Comparison of ENCODE assay signal across 19 cellular contexts in the genomic region with DNA sequence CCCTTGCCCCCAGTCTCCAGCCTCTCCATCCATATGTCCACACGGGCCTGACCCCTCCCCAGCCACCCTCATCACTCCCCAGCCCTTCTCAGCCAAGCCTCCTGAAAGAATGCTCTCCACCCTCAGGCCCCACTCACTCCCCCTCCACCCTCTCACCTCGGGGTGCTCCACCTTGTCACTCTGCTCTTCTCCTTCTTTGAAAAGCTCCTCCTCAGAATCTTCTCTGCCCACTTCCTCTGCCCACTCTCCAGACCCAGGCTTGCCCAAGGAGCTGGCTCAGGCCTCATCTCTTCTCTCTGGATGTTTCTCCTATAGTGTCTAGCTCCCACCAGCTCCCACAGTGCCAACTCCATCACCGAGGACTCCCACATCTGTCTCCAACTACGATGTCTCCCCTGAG. TPM values are rescaled to one million over a fixed set of nuclear protein-coding genes. Genes with fewer than 3 reads are reported as not detected.
DNase-seq lines count a peak whose midpoint lies in the region; ATAC-seq, FAIRE-seq and TF ChIP-seq lines count a peak whose summit lies in the region.
"Had no signal": no experiment of that assay in that cellular context is flagged by ENCODE, and none has a peak within 500 bp of the region (broad histone marks: within the 10 kb centered on the region; RNA-seq: fewer than 3 reads in every experiment).

No MANE protein-coding gene starts in this region.

- no peak overlapping the region for H3K4me3 Mint-ChIP-seq in activated T-cell treated with anti-CD3 and anti-CD28 coated beads, Interleukin-2, amount 50 U/mL, for 72 hours
- H3K4me3 Mint-ChIP-seq in activated T-cell treated with anti-CD3 and anti-CD28 coated beads, Interleukin-2, amount 50 U/mL, for 24 hours = no peak overlapping the region
- H3K4me3 Mint-ChIP-seq in HFFc6 = no peak overlapping the region

- no peak overlapping the region for H4K91ac ChIP-seq in neuronal stem cell (ENCODE audit: low read depth, low read length, poor library complexity)

- H2AK5ac ChIP-seq in neuronal stem cell (ENCODE audit: low read depth, low read length) = no peak overlapping the region

- H2BK120ac ChIP-seq in neuronal stem cell (ENCODE audit: low read depth, low read length) = no peak overlapping the region

- WGBS in K562 (ENCODE audit: insufficient coverage, low coverage, missing lambda C conversion rate) = 11% methylated on average over 4 of the region's 4 CpGs
- WGBS in neuronal stem cell (ENCODE audit: extremely low coverage in 2 of 2, insufficient read length in 2 of 2, insufficient replicate concordance in 1 of 2), 2 donors = no CpG with 5 or more reads among the region's 4 CpGs
- 58 to 64% (median 61%) methylated on average over 4 of the region's 4 CpGs for WGBS in small intestine, 3 donors

- H3K9me3 ChIP-seq in K562 (replicated peaks; ENCODE audit: control insufficient read depth, insufficient read depth, low read depth, low read length) (no peaks in the 10 kb centered on the region), neuronal stem cell (replicated peaks in 1 of 2; ENCODE audit: control insufficient read depth in 2 of 2, insufficient read depth in 1 of 2, low read depth in 1 of 2, low read length in 2 of 2) (no peaks in the 10 kb centered on the region), small intestine (ENCODE audit: control insufficient read depth, low read depth) (no peaks in the 10 kb centered on the region)
- H3K9me3 ChIP-seq: MG63 had no signal

- no peaks in the 10 kb centered on the region for H4K20me1 ChIP-seq in K562 (replicated peaks; ENCODE audit: control insufficient read depth, insufficient read depth, low read length)

- H3K36me3 ChIP-seq in K562 (ENCODE audit: control insufficient read depth, insufficient read depth, low read length) (no peaks in the 10 kb centered on the region), neuronal stem cell (replicated peaks in 1 of 2; ENCODE audit: control insufficient read depth in 2 of 2, insufficient read depth in 2 of 2, low read length in 2 of 2) (no peaks in the 10 kb centered on the region), small intestine (ENCODE audit: control insufficient read depth in 2 of 2, insufficient read depth in 2 of 2, low read length in 2 of 2) (no peaks in the 10 kb centered on the region)
- H3K36me3 ChIP-seq: MG63 had no signal

- H3K79me1 ChIP-seq in neuronal stem cell (ENCODE audit: low read depth, low read length) = no peaks in the 10 kb centered on the region

- H3K4ac ChIP-seq in neuronal stem cell (ENCODE audit: low read length) = no peak overlapping the region

- H3K9ac ChIP-seq in K562 (ENCODE audit: insufficient read depth in 1 of 2, low read depth in 2 of 2, low read length in 2 of 2) (no peak overlapping the region; a peak in 1 of 4 replicates), neuronal stem cell (ENCODE audit: low read depth, low read length, poor library complexity) (no peak overlapping the region)

- H2AFZ ChIP-seq in K562 (ENCODE audit: low read depth, low read length) (no peak overlapping the region), neuronal stem cell (ENCODE audit: low read length) (no peak overlapping the region)
- H2AFZ ChIP-seq: PC-9 had no signal

- H3K4me3 ChIP-seq in K562 = no peak overlapping the region
- no peak overlapping the region for H3K4me3 ChIP-seq in neuronal stem cell (ENCODE audit: low read length in 2 of 2)
- no peak overlapping the region for H3K4me3 ChIP-seq in small intestine (ENCODE audit: low read depth in 1 of 2, low read length in 2 of 2)
- H3K4me3 ChIP-seq: MG63, PC-9 had no signal

- H3K79me2 ChIP-seq in K562 (ENCODE audit: control insufficient read depth, insufficient read depth, low read length) = no peaks in the 10 kb centered on the region

- H3K9me3 Mint-ChIP-seq in activated T-cell treated with anti-CD3 and anti-CD28 coated beads, Interleukin-2, amount 50 U/mL, for 72 hours = no peaks in the 10 kb centered on the region
- H3K9me3 Mint-ChIP-seq in activated T-cell treated with anti-CD3 and anti-CD28 coated beads, Interleukin-2, amount 50 U/mL, for 24 hours = no peaks in the 10 kb centered on the region
- H3K9me3 Mint-ChIP-seq in HFFc6 = no peaks in the 10 kb centered on the region

- H2BK5ac ChIP-seq in neuronal stem cell (ENCODE audit: low read length) = no peak overlapping the region

- TF ChIP-seq CTCF in HFFc6 (IDR thresholded peaks at IDR 0.05) (no peak), K562 (IDR thresholded peaks at IDR 0.05 in 2 of 3, conservative IDR thresholded peaks at IDR 0.05 in 1 of 3; ENCODE audit: insufficient read depth in 2 of 3, low read depth in 1 of 3, low read length in 3 of 3) (no peak)

- no peaks in the 10 kb centered on the region for H3K27me3 ChIP-seq in K562 (ENCODE audit: control insufficient read depth in 2 of 2, insufficient read depth in 2 of 2, low read length in 2 of 2)
- peaks cover 0 to 11% (median 0%) of the 10 kb centered on the region in 3 experiments for H3K27me3 ChIP-seq in neuronal stem cell (ENCODE audit: control insufficient read depth in 3 of 3, insufficient read depth in 3 of 3, low read depth in 1 of 3, low read length in 3 of 3)
- H3K27me3 ChIP-seq in small intestine (ENCODE audit: control insufficient read depth in 2 of 2, insufficient read depth in 2 of 2, low read length in 2 of 2) = no peaks in the 10 kb centered on the region
- H3K27me3 ChIP-seq: MG63 had no signal

- H3K27me3 Mint-ChIP-seq in activated T-cell treated with anti-CD3 and anti-CD28 coated beads, Interleukin-2, amount 50 U/mL, for 72 hours (ENCODE audit: low read depth) = no peaks in the 10 kb centered on the region
- no peaks in the 10 kb centered on the region for H3K27me3 Mint-ChIP-seq in activated T-cell treated with anti-CD3 and anti-CD28 coated beads, Interleukin-2, amount 50 U/mL, for 24 hours
- H3K27me3 Mint-ChIP-seq in HFFc6 (ENCODE audit: insufficient read depth) = peaks cover 1% of the 10 kb centered on the region

- no peak for TF ChIP-seq POLR2A in K562 (conservative IDR thresholded peaks at IDR 0.05)

- TF ChIP-seq EP300 in K562 (IDR thresholded peaks at IDR 0.05; ENCODE audit: low read length) = no peak

- ATAC-seq in activated T-cell treated with anti-CD3 and anti-CD28 coated beads, Interleukin-2, amount 50 U/mL, for 72 hours (replicated peaks in 1 of 2) = no peak
- ATAC-seq in K562 (no peak), HG03039 (IDR thresholded peaks at IDR 0.05; ENCODE audit: unreplicated experiment) (no peak)
- ATAC-seq: HepG2 had no signal

- in situ Hi-C loops in K562 (cut with MboI) = no loop called here

- POLR2A ChIA-PET in K562 (lab: Yijun Ruan, JAX) = interaction anchor here (0.6 to 1.8 kb wide), 5 partner anchors 8 to 382 kb away, joined by 3 to 5 read pairs (median 3); no protein-coding TSS in a partner anchor

- peak overlapping the region; percentile 58 for H2BK15ac ChIP-seq in neuronal stem cell (ENCODE audit: low read length)

- H3K18ac ChIP-seq in neuronal stem cell (ENCODE audit: low read length) = no peak overlapping the region

- no TSS peak for BruUV-seq in K562 (replicated peaks; lab: Mats Ljungman, UMichigan)

- peak overlapping the region; percentile 11 for H3K27ac Mint-ChIP-seq in activated T-cell treated with anti-CD3 and anti-CD28 coated beads, Interleukin-2, amount 50 U/mL, for 72 hours
- no peak overlapping the region for H3K27ac Mint-ChIP-seq in activated T-cell treated with anti-CD3 and anti-CD28 coated beads, Interleukin-2, amount 50 U/mL, for 24 hours
- H3K27ac Mint-ChIP-seq in HFFc6 = peak overlapping the region; percentile 33; the same call in 1 of the 2 replicates

- H3K23ac ChIP-seq in neuronal stem cell (ENCODE audit: low read depth, low read length, poor library complexity) = no peak overlapping the region

- H3K14ac ChIP-seq in neuronal stem cell (ENCODE audit: low read length) = no peak overlapping the region

- CTCF ChIA-PET in K562 (lab: Yijun Ruan, JAX; ENCODE audit: low intra/inter-chr PET ratio) = no interaction called here

- intact Hi-C loops in K562 (cut with micrococcal nuclease) = no loop called here

- no peaks in the 10 kb centered on the region for H3K9me1 ChIP-seq in K562 (ENCODE audit: control insufficient read depth, insufficient read depth, low read length)

- H4K8ac ChIP-seq in neuronal stem cell (ENCODE audit: low read depth, low read length) = no peak overlapping the region

- H3K36me3 Mint-ChIP-seq in activated T-cell treated with anti-CD3 and anti-CD28 coated beads, Interleukin-2, amount 50 U/mL, for 72 hours (ENCODE audit: insufficient read depth in 2 of 2) = no peaks in the 10 kb centered on the region
- H3K36me3 Mint-ChIP-seq in activated T-cell treated with anti-CD3 and anti-CD28 coated beads, Interleukin-2, amount 50 U/mL, for 24 hours (ENCODE audit: low read depth) = no peaks in the 10 kb centered on the region
- H3K36me3 Mint-ChIP-seq in HFFc6 (ENCODE audit: low read depth) = no peaks in the 10 kb centered on the region

- peaks cover 0 to 32% of the 10 kb centered on the region in 2 experiments; a peak in 3 of 5 replicates for H3K4me1 ChIP-seq in K562 (replicated peaks in 1 of 2; ENCODE audit: control insufficient read depth in 2 of 2, insufficient read depth in 2 of 2, low read length in 2 of 2)
- peaks cover 3 to 7% of the 10 kb centered on the region in 2 donors for H3K4me1 ChIP-seq in neuronal stem cell (ENCODE audit: control insufficient read depth in 2 of 2, insufficient read depth in 1 of 2, low read depth in 1 of 2, low read length in 2 of 2)
- no peaks in the 10 kb centered on the region for H3K4me1 ChIP-seq in small intestine (ENCODE audit: control insufficient read depth in 2 of 2, insufficient read depth in 1 of 2, low read depth in 1 of 2, low read length in 1 of 2)

- TF ChIP-seq RAD21 in K562 (CRISPR knock-in tag; conservative IDR thresholded peaks at IDR 0.05 in 1 of 2, IDR thresholded peaks at IDR 0.05 in 1 of 2) = no peak

- peaks cover 21% of the 10 kb centered on the region for H3K4me1 Mint-ChIP-seq in activated T-cell treated with anti-CD3 and anti-CD28 coated beads, Interleukin-2, amount 50 U/mL, for 72 hours (ENCODE audit: low read depth)
- H3K4me1 Mint-ChIP-seq in activated T-cell treated with anti-CD3 and anti-CD28 coated beads, Interleukin-2, amount 50 U/mL, for 24 hours (ENCODE audit: low read depth) = peaks cover 24% of the 10 kb centered on the region
- peaks cover 69% of the 10 kb centered on the region for H3K4me1 Mint-ChIP-seq in HFFc6 (ENCODE audit: low read depth)

- no peak overlapping the region for H3K27ac ChIP-seq in K562 (ENCODE audit: extremely low read depth, low read depth, low read length)
- no peak overlapping the region for H3K27ac ChIP-seq in neuronal stem cell (replicated peaks; ENCODE audit: low read length)
- H3K27ac ChIP-seq in small intestine (ENCODE audit: low read depth in 1 of 2, low read length in 1 of 2) = no peak overlapping the region
- H3K27ac ChIP-seq: PC-9 had no signal

- H3K4me2 ChIP-seq in K562 (ENCODE audit: insufficient read depth, low read length) (no peak overlapping the region), neuronal stem cell (ENCODE audit: insufficient read depth, low read length, poor library complexity, severe bottlenecking) (no peak overlapping the region)
- H3K4me2 ChIP-seq: PC-9 had no signal

- DNase-seq in activated T-cell treated with anti-CD3 and anti-CD28 coated beads, Interleukin-2, amount 50 U/mL, for 72 hours = no peak
- DNase-seq in activated T-cell treated with anti-CD3 and anti-CD28 coated beads, Interleukin-2, amount 50 U/mL, for 24 hours = no peak
- DNase-seq in HFFc6 = no peak
- no peak for DNase-seq in K562 (ENCODE audit: extremely low read depth in 1 of 4, low spot score in 3 of 4)
- no peak for DNase-seq in neuronal stem cell (ENCODE audit: low spot score)
- no peak for DNase-seq in small intestine
- DNase-seq in GF-D8 (lab: John Stamatoyannopoulos, UW) = no peak
- DNase-seq: C1 segment of cervical spinal cord, GOT3, MG63, NCI-H1092, NCI-H146, NCI-H2081, NCI-H510A treated with DMSO at 0.1 percent for 48 hours, NCI-H82, PC-9 had no signal

- H2BK12ac ChIP-seq in neuronal stem cell (ENCODE audit: low read length) = no peak overlapping the region

- no peak for FAIRE-seq in K562 (lab: Jason Lieb, UNC)
- FAIRE-seq in small intestine (lab: Jason Lieb, UNC) = no peak
- FAIRE-seq: HepG2 had no signal

RNA-seq across cellular contexts. Expression of a gene that starts 13.9 kb away (rescaled TPM):
- under 1 TPM; 0.07 to 0.09 TPM for total RNA-seq in activated T-cell treated with anti-CD3 and anti-CD28 coated beads, Interleukin-2, amount 50 U/mL, for 72 hours
- 1 to 10 TPM; 1.9 to 6.4 (median 2.4) TPM for total RNA-seq in HFFc6 (2021; fragmentation: NEBNext Ultra II Directional; extraction: Animal tissue kit (Norgen Biotek cat#: 25700))
- 0.07 and 0.11 TPM in 2 replicates for total RNA-seq in K562 (2011; cell fraction: chromatin; rRNA removed; ENCODE audit: low replicate concordance)
- 0.13 and 0.17 TPM in 2 replicates for total RNA-seq in K562 (2011; cell fraction: nucleolus; rRNA removed)
- total RNA-seq in K562 (2011; cell fraction: nucleoplasm; rRNA removed) = 0.07 TPM in 1 of 2 replicates, not detected in the other
- total RNA-seq in K562 (2014; rRNA removed) = 0.14 TPM in 1 of 2 replicates, not detected in the other
- total RNA-seq in K562 (2014; rRNA removed; fragmentation: Illumina TruSeq; extraction: Trizol) = 0.03 TPM in 1 of 2 replicates, not detected in the other
- total RNA-seq in K562 (2015; rRNA removed; fragmentation: Illumina TruSeq; extraction: Trizol) = not detected in 2 replicates
- total RNA-seq in K562 (2021) = 0.04 and 0.09 TPM in 2 replicates
- polyA plus RNA-seq in K562 (2011; rRNA removed) = 0.04 TPM in 2 replicates
- polyA plus RNA-seq in K562 (2011; cell fraction: cytosol; rRNA removed) = 0.09 TPM in 1 of 2 replicates, not detected in the other
- 0.11 TPM in 1 of 2 replicates, not detected in the other for polyA plus RNA-seq in K562 (2011; cell fraction: nucleus; rRNA removed)
- 0.01 and 0.07 TPM in 2 replicates for polyA plus RNA-seq in K562 (2012)
- polyA plus RNA-seq in K562 (2014; fragmentation: Illumina TruSeq; extraction: Trizol) = 0.07 TPM in 1 of 2 replicates, not detected in the other
- polyA plus RNA-seq in K562 (2014; fragmentation: Nextera tagmentation; extraction: Ambion mirVana) = not detected
- 0.03 TPM in 1 of 2 replicates, not detected in the other for polyA plus RNA-seq in K562 (2014; rRNA removed)
- not detected in 2 replicates for polyA minus RNA-seq in K562 (2011; rRNA and poly(A)+ RNA removed)
- polyA minus RNA-seq in K562 (2011; cell fraction: cytosol; rRNA and poly(A)+ RNA removed) = not detected in 2 replicates
- polyA minus RNA-seq in K562 (2011; cell fraction: nucleus; rRNA and poly(A)+ RNA removed) = 0.13 TPM in 1 of 2 replicates, not detected in the other
- polyA plus RNA-seq in neuronal stem cell (2013, experiment 1 of 2) = 0.01 TPM
- polyA plus RNA-seq in neuronal stem cell (2013, experiment 2 of 2) = 0.01 TPM
- polyA plus RNA-seq in small intestine = 1 to 10 TPM in 1 of 3 donors, under 1 TPM in 1, not detected in 1; 0.27 to 1.3 TPM

RNA-seq across cellular contexts. Expression of a gene that starts 22.5 kb away (rescaled TPM):
- total RNA-seq in activated T-cell treated with anti-CD3 and anti-CD28 coated beads, Interleukin-2, amount 50 U/mL, for 72 hours = 10 to 100 TPM; 23.2 to 28.9 TPM
- total RNA-seq in HFFc6 (2021; fragmentation: NEBNext Ultra II Directional; extraction: Animal tissue kit (Norgen Biotek cat#: 25700)) = 10 to 100 TPM; 24.4 to 30.9 (median 27.0) TPM
- 6.1 and 18.5 TPM in 2 replicates for total RNA-seq in K562 (2011; cell fraction: chromatin; rRNA removed; ENCODE audit: low replicate concordance)
- 17.3 and 17.4 TPM in 2 replicates for total RNA-seq in K562 (2011; cell fraction: nucleolus; rRNA removed)
- total RNA-seq in K562 (2011; cell fraction: nucleoplasm; rRNA removed) = 12.3 and 12.6 TPM in 2 replicates
- total RNA-seq in K562 (2014; rRNA removed) (40.0 and 52.5 TPM in 2 replicates), K562 (2014; rRNA removed; fragmentation: Illumina TruSeq; extraction: Trizol) (15.1 and 21.2 TPM in 2 replicates), K562 (2015; rRNA removed; fragmentation: Illumina TruSeq; extraction: Trizol) (26.7 and 27.4 TPM in 2 replicates), K562 (2021) (30.9 and 33.4 TPM in 2 replicates)
- polyA plus RNA-seq in K562 (2011; rRNA removed) (34.4 and 37.0 TPM in 2 replicates), K562 (2014; fragmentation: Illumina TruSeq; extraction: Trizol) (25.2 and 26.7 TPM in 2 replicates), K562 (2014; fragmentation: Nextera tagmentation; extraction: Ambion mirVana) (1 to 10 TPM; 5.9 to 8.4 TPM), K562 (2014; rRNA removed) (29.9 and 37.2 TPM in 2 replicates), small intestine (10 to 100 TPM; 24.2 to 38.4 (median 33.8) TPM)
- 43.8 and 51.3 TPM in 2 replicates for polyA plus RNA-seq in K562 (2011; cell fraction: cytosol; rRNA removed)
- 27.6 and 28.3 TPM in 2 replicates for polyA plus RNA-seq in K562 (2011; cell fraction: nucleus; rRNA removed)
- polyA plus RNA-seq in K562 (2012) = 24.0 and 26.0 TPM in 2 replicates
- 12.3 and 15.7 TPM in 2 replicates for polyA minus RNA-seq in K562 (2011; rRNA and poly(A)+ RNA removed)
- polyA minus RNA-seq in K562 (2011; cell fraction: cytosol; rRNA and poly(A)+ RNA removed) = 12.0 and 12.3 TPM in 2 replicates
- polyA minus RNA-seq in K562 (2011; cell fraction: nucleus; rRNA and poly(A)+ RNA removed) = 4.6 and 6.2 TPM in 2 replicates
- 16.0 TPM for polyA plus RNA-seq in neuronal stem cell (2013, experiment 1 of 2)
- 16.7 TPM for polyA plus RNA-seq in neuronal stem cell (2013, experiment 2 of 2)

RNA-seq across cellular contexts. Expression of a gene that starts 27.3 kb away (rescaled TPM):
- total RNA-seq in activated T-cell treated with anti-CD3 and anti-CD28 coated beads, Interleukin-2, amount 50 U/mL, for 72 hours = under 1 TPM; 0.17 to 0.37 TPM
- not detected for total RNA-seq in HFFc6 (2021; fragmentation: NEBNext Ultra II Directional; extraction: Animal tissue kit (Norgen Biotek cat#: 25700))
- total RNA-seq in K562 (2011; cell fraction: chromatin; rRNA removed; ENCODE audit: low replicate concordance) = 0.62 TPM in 1 of 2 replicates, not detected in the other
- 0.92 and 1.0 TPM in 2 replicates for total RNA-seq in K562 (2011; cell fraction: nucleolus; rRNA removed)
- total RNA-seq in K562 (2011; cell fraction: nucleoplasm; rRNA removed) = 0.66 and 0.92 TPM in 2 replicates
- total RNA-seq in K562 (2014; rRNA removed) = 0.36 TPM in 1 of 2 replicates, not detected in the other
- total RNA-seq in K562 (2014; rRNA removed; fragmentation: Illumina TruSeq; extraction: Trizol) = 0.19 TPM in 1 of 2 replicates, not detected in the other
- total RNA-seq in K562 (2015; rRNA removed; fragmentation: Illumina TruSeq; extraction: Trizol) = 0.19 and 0.40 TPM in 2 replicates
- 0.60 and 0.78 TPM in 2 replicates for total RNA-seq in K562 (2021)
- polyA plus RNA-seq in K562 (2011; rRNA removed) = 0.06 and 0.24 TPM in 2 replicates
- polyA plus RNA-seq in K562 (2011; cell fraction: cytosol; rRNA removed) = 0.19 and 0.25 TPM in 2 replicates
- 0.41 and 0.68 TPM in 2 replicates for polyA plus RNA-seq in K562 (2011; cell fraction: nucleus; rRNA removed)
- polyA plus RNA-seq in K562 (2012) = 0.21 and 0.25 TPM in 2 replicates
- polyA plus RNA-seq in K562 (2014; fragmentation: Illumina TruSeq; extraction: Trizol) = 0.24 and 0.37 TPM in 2 replicates
- polyA plus RNA-seq in K562 (2014; fragmentation: Nextera tagmentation; extraction: Ambion mirVana) = under 1 TPM; 0.08 to 0.14 TPM
- 0.19 and 0.94 TPM in 2 replicates for polyA plus RNA-seq in K562 (2014; rRNA removed)
- not detected in 2 replicates for polyA minus RNA-seq in K562 (2011; rRNA and poly(A)+ RNA removed)
- not detected in 2 replicates for polyA minus RNA-seq in K562 (2011; cell fraction: cytosol; rRNA and poly(A)+ RNA removed)
- 0.56 TPM in 1 of 2 replicates, not detected in the other for polyA minus RNA-seq in K562 (2011; cell fraction: nucleus; rRNA and poly(A)+ RNA removed)
- polyA plus RNA-seq in neuronal stem cell (2013, experiment 1 of 2) = 8.2 TPM
- 8.4 TPM for polyA plus RNA-seq in neuronal stem cell (2013, experiment 2 of 2)
- polyA plus RNA-seq in small intestine = under 1 TPM in 1 of 3 donors, not detected in 2; 0.18 TPM
- total RNA-seq: Daoy had no signal

RNA-seq across cellular contexts. Expression of a gene that starts 38.1 kb away (rescaled TPM):
- total RNA-seq in activated T-cell treated with anti-CD3 and anti-CD28 coated beads, Interleukin-2, amount 50 U/mL, for 72 hours = 10 to 100 TPM; 46.2 to 56.2 TPM
- total RNA-seq in HFFc6 (2021; fragmentation: NEBNext Ultra II Directional; extraction: Animal tissue kit (Norgen Biotek cat#: 25700)) = 10 to 100 TPM; 76.6 to 93.4 (median 78.6) TPM
- 60.6 and 88.2 TPM in 2 replicates for total RNA-seq in K562 (2011; cell fraction: chromatin; rRNA removed; ENCODE audit: low replicate concordance)
- 67.4 and 71.0 TPM in 2 replicates for total RNA-seq in K562 (2011; cell fraction: nucleolus; rRNA removed)
- total RNA-seq in K562 (2011; cell fraction: nucleoplasm; rRNA removed) = 76.7 and 96.0 TPM in 2 replicates
- total RNA-seq in K562 (2014; rRNA removed) (132 and 141 TPM in 2 replicates), K562 (2014; rRNA removed; fragmentation: Illumina TruSeq; extraction: Trizol) (109 and 114 TPM in 2 replicates), K562 (2015; rRNA removed; fragmentation: Illumina TruSeq; extraction: Trizol) (112 and 115 TPM in 2 replicates), K562 (2021) (83.4 and 90.9 TPM in 2 replicates)
- polyA plus RNA-seq in K562 (2011; rRNA removed) (128 and 141 TPM in 2 replicates), K562 (2014; fragmentation: Illumina TruSeq; extraction: Trizol) (127 and 140 TPM in 2 replicates), K562 (2014; fragmentation: Nextera tagmentation; extraction: Ambion mirVana) (10 to 100 TPM; 20.6 to 41.8 TPM), K562 (2014; rRNA removed) (119 and 142 TPM in 2 replicates), small intestine (10 to 100 TPM; 70.7 to 90.5 (median 72.5) TPM)
- 75.6 and 128 TPM in 2 replicates for polyA plus RNA-seq in K562 (2011; cell fraction: cytosol; rRNA removed)
- 80.4 and 107 TPM in 2 replicates for polyA plus RNA-seq in K562 (2011; cell fraction: nucleus; rRNA removed)
- 109 and 110 TPM in 2 replicates for polyA plus RNA-seq in K562 (2012)
- polyA minus RNA-seq in K562 (2011; rRNA and poly(A)+ RNA removed) = 47.8 and 54.0 TPM in 2 replicates
- polyA minus RNA-seq in K562 (2011; cell fraction: cytosol; rRNA and poly(A)+ RNA removed) = 29.4 and 32.5 TPM in 2 replicates
- polyA minus RNA-seq in K562 (2011; cell fraction: nucleus; rRNA and poly(A)+ RNA removed) = 18.6 and 31.1 TPM in 2 replicates
- polyA plus RNA-seq in neuronal stem cell (2013, experiment 1 of 2) = 49.3 TPM
- 51.1 TPM for polyA plus RNA-seq in neuronal stem cell (2013, experiment 2 of 2)

RNA-seq across cellular contexts. Expression of a gene that starts 44.8 kb away (rescaled TPM):
- total RNA-seq in activated T-cell treated with anti-CD3 and anti-CD28 coated beads, Interleukin-2, amount 50 U/mL, for 72 hours = 100 to 1,000 TPM; 131 to 142 TPM
- total RNA-seq in HFFc6 (2021; fragmentation: NEBNext Ultra II Directional; extraction: Animal tissue kit (Norgen Biotek cat#: 25700)) = 100 to 1,000 TPM; 202 to 234 (median 210) TPM
- total RNA-seq in K562 (2011; cell fraction: chromatin; rRNA removed; ENCODE audit: low replicate concordance) = 28.8 and 80.6 TPM in 2 replicates
- total RNA-seq in K562 (2011; cell fraction: nucleolus; rRNA removed) = 47.5 and 62.2 TPM in 2 replicates
- total RNA-seq in K562 (2011; cell fraction: nucleoplasm; rRNA removed) = 37.8 and 52.2 TPM in 2 replicates
- total RNA-seq in K562 (2014; rRNA removed) (72.8 and 74.4 TPM in 2 replicates), K562 (2014; rRNA removed; fragmentation: Illumina TruSeq; extraction: Trizol) (17.4 and 20.8 TPM in 2 replicates), K562 (2015; rRNA removed; fragmentation: Illumina TruSeq; extraction: Trizol) (34.5 and 37.8 TPM in 2 replicates), K562 (2021) (101 and 108 TPM in 2 replicates)
- polyA plus RNA-seq in K562 (2011; rRNA removed) (17.2 and 18.4 TPM in 2 replicates), K562 (2014; fragmentation: Illumina TruSeq; extraction: Trizol) (49.2 and 53.7 TPM in 2 replicates), K562 (2014; fragmentation: Nextera tagmentation; extraction: Ambion mirVana) (1 to 10 TPM; 3.6 to 4.4 TPM), K562 (2014; rRNA removed) (53.8 and 54.7 TPM in 2 replicates), small intestine (10 to 100 TPM; 37.4 to 58.6 (median 47.9) TPM)
- polyA plus RNA-seq in K562 (2011; cell fraction: cytosol; rRNA removed) = 14.6 and 28.7 TPM in 2 replicates
- polyA plus RNA-seq in K562 (2011; cell fraction: nucleus; rRNA removed) = 34.1 and 46.2 TPM in 2 replicates
- 51.5 and 56.5 TPM in 2 replicates for polyA plus RNA-seq in K562 (2012)
- 8.2 and 9.2 TPM in 2 replicates for polyA minus RNA-seq in K562 (2011; rRNA and poly(A)+ RNA removed)
- 31.8 and 55.1 TPM in 2 replicates for polyA minus RNA-seq in K562 (2011; cell fraction: cytosol; rRNA and poly(A)+ RNA removed)
- polyA minus RNA-seq in K562 (2011; cell fraction: nucleus; rRNA and poly(A)+ RNA removed) = 13.1 and 14.8 TPM in 2 replicates
- polyA plus RNA-seq in neuronal stem cell (2013, experiment 1 of 2) = 101 TPM
- 97.7 TPM for polyA plus RNA-seq in neuronal stem cell (2013, experiment 2 of 2)
